18 cellular contexts compared by ENCODE assay signal in the genomic region with DNA sequence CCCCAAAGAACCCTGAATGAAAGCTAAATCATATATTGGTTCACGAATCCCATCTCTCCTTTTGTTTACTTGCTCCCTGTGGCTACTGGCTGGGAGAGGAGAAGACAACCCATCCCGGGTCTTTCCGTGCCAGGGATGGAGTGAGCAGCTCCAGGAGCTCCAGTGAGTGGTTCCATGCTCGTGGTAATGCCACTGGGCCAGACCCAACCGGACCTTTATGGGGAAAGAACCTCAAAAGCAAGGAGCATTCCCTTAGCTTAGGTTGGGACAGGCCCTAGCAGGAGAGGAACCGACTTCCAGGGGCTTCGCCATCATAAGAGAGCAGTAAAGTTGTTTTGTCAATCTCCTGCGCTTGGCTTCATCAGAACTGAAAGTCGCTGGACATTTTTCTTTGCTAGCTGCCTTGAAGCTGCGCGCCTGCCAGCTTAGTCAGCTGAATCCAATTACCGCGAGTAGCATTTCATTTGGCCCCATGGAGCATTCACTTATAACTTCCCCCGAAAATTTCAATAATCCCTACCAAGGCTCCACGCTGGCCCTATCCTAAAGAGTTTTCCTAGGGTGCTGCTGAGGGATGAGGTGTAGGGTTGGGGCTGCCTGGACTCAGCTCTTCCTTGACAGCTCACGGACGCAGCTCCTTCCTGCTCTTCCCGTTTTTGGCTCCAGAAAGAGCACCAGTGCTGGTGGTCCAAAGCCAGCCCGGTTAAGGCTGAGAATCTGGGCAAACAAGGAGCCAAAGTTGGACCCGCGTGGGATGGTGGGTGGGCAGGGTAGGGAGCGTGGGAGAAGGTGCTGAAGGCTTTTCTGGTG. TPM values are rescaled to one million over a fixed set of nuclear protein-coding genes. Genes with fewer than 3 reads are reported as not detected.
A peak's percentile ranks its signal among the peaks of the same experiment; 100 is the strongest.
DNase-seq lines count a peak whose midpoint lies in the region; ATAC-seq, FAIRE-seq and TF ChIP-seq lines count a peak whose summit lies in the region.
"Had no signal": no experiment of that assay in that cellular context is flagged by ENCODE, and none has a peak within 500 bp of the region (broad histone marks: within the 10 kb centered on the region; RNA-seq: fewer than 3 reads in every experiment).

No MANE protein-coding gene starts in this region.

- no peak for TF ChIP-seq EP300 in H1 (IDR thresholded peaks at IDR 0.05; ENCODE audit: borderline replicate concordance in 1 of 2, low read depth in 2 of 2, low read length in 2 of 2)

- H2BK12ac ChIP-seq in H1 (ENCODE audit: low read depth, low read length): peak overlapping the region; percentile 14
- H2BK12ac ChIP-seq in mesenchymal stem cell (ENCODE audit: low read length in 2 of 2): no peak overlapping the region

- peaks cover 0 to 90% of the 10 kb centered on the region in 2 donors for H3K27me3 ChIP-seq in breast epithelium
- H3K27me3 ChIP-seq in H1 (replicated peaks in 1 of 4; ENCODE audit: control insufficient read depth in 3 of 4, extremely low read depth in 1 of 4, insufficient read depth in 3 of 4, low read length in 3 of 4): peaks cover 98 to 100% (median 100%) of the 10 kb centered on the region in 4 experiments
- H3K27me3 ChIP-seq in mesenchymal stem cell (ENCODE audit: control insufficient read depth in 1 of 2, insufficient read depth in 1 of 2, low read length in 2 of 2): peaks cover 0 to 98% of the 10 kb centered on the region in 2 experiments

- CTCF ChIA-PET in MCF 10A (lab: Yijun Ruan, JAX) (interaction anchor here (0.6 to 2.6 kb wide), 6 partner anchors 21 to 650 kb away, joined by 3 to 10 read pairs (median 4); no protein-coding TSS in a partner anchor), H1 (lab: Charles Lee; ENCODE audit: partially characterized antibody) (interaction anchor here (0.7 to 3.6 kb wide), 23 partner anchors 7 to 986 kb away, joined by 3 to 26 read pairs (median 4); a partner anchor contains a TSS)

- no peak overlapping the region for H2BK20ac ChIP-seq in H1 (ENCODE audit: low read length)

- H3K79me2 ChIP-seq in H1 (ENCODE audit: control insufficient read depth in 1 of 2, insufficient read depth in 2 of 2, low read length in 2 of 2): no peaks in the 10 kb centered on the region

- H2AK5ac ChIP-seq in H1 (ENCODE audit: low read depth, low read length): peak overlapping the region; percentile 76; the same call in 1 of the 2 replicates
- no peak overlapping the region for H2AK5ac ChIP-seq in mesenchymal stem cell (ENCODE audit: low read length, severe bottlenecking)

- H3K4me1 Mint-ChIP-seq in MCF 10A (ENCODE audit: insufficient read depth, unreplicated experiment) (no peaks in the 10 kb centered on the region), type B pancreatic cell (ENCODE audit: unreplicated experiment) (peaks cover 51% of the 10 kb centered on the region)

- H4K91ac ChIP-seq in H1 (replicated peaks; ENCODE audit: insufficient read length, low read length): no peak overlapping the region
- no peak overlapping the region for H4K91ac ChIP-seq in mesenchymal stem cell (ENCODE audit: low read length)

- H4K8ac ChIP-seq in H1 (ENCODE audit: extremely low read depth, insufficient read depth, low read length): no peak overlapping the region
- H4K8ac ChIP-seq in mesenchymal stem cell (ENCODE audit: low read length): no peak overlapping the region

- H2BK120ac ChIP-seq in H1 (replicated peaks; ENCODE audit: low read depth, low read length) (no peak overlapping the region), mesenchymal stem cell (ENCODE audit: low read depth, low read length) (no peak overlapping the region)

- H3K36me3 Mint-ChIP-seq in MCF 10A (ENCODE audit: insufficient read depth, unreplicated experiment) (no peaks in the 10 kb centered on the region), type B pancreatic cell (peaks cover 5% of the 10 kb centered on the region)

- H4K20me1 ChIP-seq in H1 (replicated peaks in 1 of 2; ENCODE audit: control insufficient read depth in 1 of 2, insufficient read depth in 2 of 2, low read length in 2 of 2): peaks cover 39 to 43% of the 10 kb centered on the region in 2 experiments

- H2BK5ac ChIP-seq in H1 (ENCODE audit: low read depth, low read length) (no peak overlapping the region), mesenchymal stem cell (ENCODE audit: low read depth, low read length, poor library complexity, severe bottlenecking) (no peak overlapping the region)

- POLR2A ChIA-PET in MCF 10A (lab: Yijun Ruan, JAX): interaction anchor here (0.8 kb wide), 1 partner anchor 1052 kb away, joined by 4 read pairs; no protein-coding TSS in a partner anchor
- POLR2A ChIA-PET in H1 (lab: Charles Lee; ENCODE audit: partially characterized antibody): interaction anchor here (1.3 kb wide), 1 partner anchor 22 kb away, joined by 4 read pairs; no protein-coding TSS in a partner anchor

- WGBS in H1 (ENCODE audit: extremely low coverage in 1 of 2, insufficient coverage in 1 of 2, insufficient read length in 1 of 2, insufficient replicate concordance in 2 of 2, low coverage in 1 of 2, low lambda C conversion rate in 2 of 2, missing lambda C conversion rate in 1 of 2), 2 experiments: 15% methylated on average over 22 of the region's 22 CpGs; no CpG with 5 or more reads in 1 of the 2 experiments
- 8% methylated on average over 17 of the region's 22 CpGs for WGBS in mesenchymal stem cell

- H3K27ac ChIP-seq in breast epithelium: peak overlapping the region in 1 of 2 donors; percentile 1
- no peak overlapping the region for H3K27ac ChIP-seq in H1 (ENCODE audit: low read depth, low read length)
- H3K27ac ChIP-seq in mesenchymal stem cell (ENCODE audit: low read length, poor library complexity, severe bottlenecking): no peak overlapping the region
- H3K27ac ChIP-seq: lower lobe of right lung had no signal

- no peak overlapping the region for H4K5ac ChIP-seq in H1 (ENCODE audit: insufficient read length, low read depth, low read length)

- H3K4me3 Mint-ChIP-seq in MCF 10A (ENCODE audit: unreplicated experiment) (no peak overlapping the region), type B pancreatic cell (peak overlapping the region; percentile 88)

- H3K18ac ChIP-seq in H1 (ENCODE audit: extremely low read depth, low read length) (no peak overlapping the region), mesenchymal stem cell (ENCODE audit: low read depth in 1 of 2, low read length in 2 of 2) (no peak overlapping the region)

- ATAC-seq in HG03025 (IDR thresholded peaks at IDR 0.05; ENCODE audit: low FRiP score, unreplicated experiment) (no peak), HG02852 (IDR thresholded peaks at IDR 0.05; ENCODE audit: unreplicated experiment) (no peak)
- ATAC-seq: lower lobe of right lung had no signal

- H3K27ac Mint-ChIP-seq in MCF 10A (ENCODE audit: low read depth, unreplicated experiment): no peak overlapping the region
- H3K27ac Mint-ChIP-seq in type B pancreatic cell: peak overlapping the region; percentile 64

- H3K23ac ChIP-seq in H1 (ENCODE audit: insufficient read length): no peak overlapping the region
- no peak overlapping the region for H3K23ac ChIP-seq in mesenchymal stem cell (ENCODE audit: low read length in 2 of 2)

- H3K23me2 ChIP-seq in H1 (ENCODE audit: low read depth, low read length): 0 out of 2 replicates have a peak, but pooled peaks cover 2% of the 10 kb centered on the region

- no peak for TF ChIP-seq RAD21 in H1 (IDR thresholded peaks at IDR 0.05 in 1 of 2, conservative IDR thresholded peaks at IDR 0.05 in 1 of 2; ENCODE audit: low read depth in 2 of 2, low read length in 2 of 2)

- H3K56ac ChIP-seq in H1 (replicated peaks; ENCODE audit: insufficient read length, low read depth, low read length): no peak overlapping the region

- no peak overlapping the region for H3K4me2 ChIP-seq in H1 (ENCODE audit: insufficient read depth in 1 of 2, low read depth in 2 of 2, low read length in 2 of 2)
- H3K4me2 ChIP-seq in mesenchymal stem cell (ENCODE audit: low read length, poor library complexity, severe bottlenecking): no peak overlapping the region

- TF ChIP-seq CTCF in breast epithelium (IDR thresholded peaks at IDR 0.05): no peak
- no peak for TF ChIP-seq CTCF in MCF 10A (IDR thresholded peaks at IDR 0.05; ENCODE audit: unreplicated experiment)
- no peak for TF ChIP-seq CTCF in H1 (IDR thresholded peaks at IDR 0.05; ENCODE audit: control extremely low read depth in 1 of 3, insufficient read depth in 1 of 3, low read depth in 1 of 3, low read length in 3 of 3)
- TF ChIP-seq CTCF in type B pancreatic cell (conservative IDR thresholded peaks at IDR 0.05): no peak

- peak overlapping the region in 2 of 3 donors; percentile 18 to 40 for H3K4me3 ChIP-seq in breast epithelium
- H3K4me3 ChIP-seq in H1 (ENCODE audit: extremely low read depth in 1 of 4, insufficient read depth in 2 of 4, low read depth in 3 of 4, low read length in 4 of 4): no peak overlapping the region
- H3K4me3 ChIP-seq in mesenchymal stem cell (ENCODE audit: insufficient read depth in 1 of 2, low read depth in 1 of 2, low read length in 2 of 2): peak overlapping the region in 1 of 2 experiments; percentile 69
- H3K4me3 ChIP-seq: lower lobe of right lung had no signal

- H3K9me3 ChIP-seq in breast epithelium: no peaks in the 10 kb centered on the region
- H3K9me3 ChIP-seq in H1 (ENCODE audit: insufficient read depth in 2 of 2, low read depth in 1 of 2, low read length in 1 of 2): no peaks in the 10 kb centered on the region
- H3K9me3 ChIP-seq in mesenchymal stem cell (ENCODE audit: control insufficient read depth, low read length): no peaks in the 10 kb centered on the region
- H3K9me3 ChIP-seq: lower lobe of right lung had no signal

- H3K36me3 ChIP-seq in breast epithelium (no peaks in the 10 kb centered on the region), H1 (ENCODE audit: control insufficient read depth in 2 of 4, insufficient read depth in 4 of 4, low read length in 3 of 4) (peaks cover 0 to 5% (median 0%) of the 10 kb centered on the region in 4 experiments; a peak in 1 of 8 replicates), mesenchymal stem cell (ENCODE audit: control insufficient read depth in 1 of 2, insufficient read depth in 2 of 2, low read depth in 1 of 2, low read length in 2 of 2) (no peaks in the 10 kb centered on the region)
- H3K36me3 ChIP-seq: lower lobe of right lung had no signal

- H3K79me1 ChIP-seq in H1 (ENCODE audit: low read depth, low read length) (no peaks in the 10 kb centered on the region), mesenchymal stem cell (replicated peaks; ENCODE audit: low read length, poor library complexity, severe bottlenecking) (no peaks in the 10 kb centered on the region)

- H3K4ac ChIP-seq in H1 (replicated peaks; ENCODE audit: insufficient read length, low read depth, low read length): no peak overlapping the region
- no peak overlapping the region for H3K4ac ChIP-seq in mesenchymal stem cell (ENCODE audit: low read depth in 1 of 2, low read length in 2 of 2)

- no peak overlapping the region for H3K14ac ChIP-seq in H1 (ENCODE audit: insufficient read length)
- H3K14ac ChIP-seq in mesenchymal stem cell (ENCODE audit: low read length in 2 of 2): no peak overlapping the region

- no peak for TF ChIP-seq POLR2A in breast epithelium (IDR thresholded peaks at IDR 0.05)
- no peak for TF ChIP-seq POLR2A in H1 (IDR thresholded peaks at IDR 0.05; ENCODE audit: control extremely low read depth in 1 of 2, low read depth in 2 of 2, low read length in 2 of 2)

- no peak for FAIRE-seq in H1 (lab: Jason Lieb, UNC)

- H3K9ac ChIP-seq in H1 (replicated peaks in 1 of 4; ENCODE audit: extremely low read depth in 1 of 4, low read depth in 3 of 4, low read length in 3 of 4) (no peak overlapping the region), mesenchymal stem cell (ENCODE audit: low read length) (peak overlapping the region; percentile 78)

- DNase-seq in breast epithelium (ENCODE audit: low spot score in 2 of 2) (no peak), MCF 10A (ENCODE audit: unreplicated experiment) (no peak), H1 (ENCODE audit: low read depth in 1 of 2, low spot score in 2 of 2) (no peak), mesenchymal stem cell (no peak), type B pancreatic cell (ENCODE audit: extremely low spot score, unreplicated experiment) (no peak), SIG-M5 treated with dmso at 0.1 percent for 504 hours (lab: John Stamatoyannopoulos, UW; ENCODE audit: unreplicated experiment) (no peak)
- DNase-seq: ACHN; activated T-cell treated with anti-CD3 and anti-CD28 coated beads, Interleukin-2, amount 50 U/mL, for 48 hours; effector CD8-positive, alpha-beta T cell; hippocampal formation; KBM-7; lower lobe of right lung; NCI-H1694 treated with DMSO at 0.1 percent for 48 hours; NCI-H524 treated with DMSO at 0.1 percent for 48 hours; T-helper 9 cell; trophoblast cell had no signal

- H3K4me1 ChIP-seq in breast epithelium (no peaks in the 10 kb centered on the region), H1 (replicated peaks in 1 of 4; ENCODE audit: control insufficient read depth in 3 of 4, insufficient read depth in 4 of 4, low read length in 3 of 4) (peaks cover 0 to 12% (median 6%) of the 10 kb centered on the region in 4 experiments; a peak in 5 of 7 replicates), mesenchymal stem cell (ENCODE audit: control insufficient read depth, insufficient read depth, low read depth, low read length) (peaks cover 33% of the 10 kb centered on the region)

- no peak overlapping the region for H2AFZ ChIP-seq in H1 (ENCODE audit: low read length)
- no peak overlapping the region for H2AFZ ChIP-seq in mesenchymal stem cell (ENCODE audit: low read depth, low read length)

- BruUV-seq in MCF 10A (replicated peaks; lab: Mats Ljungman, UMichigan): no TSS peak

- intact Hi-C loops in breast epithelium (cut with DNase I; ENCODE audit: low total_unique reads): loop anchor here (10.0 kb wide), 1 partner anchor 293 kb away; no protein-coding TSS in a partner anchor
- intact Hi-C loops in MCF 10A (cut with micrococcal nuclease): no loop called here

- 0 out of 2 replicates have a peak overlapping the region, but pooled peaks have one; percentile 53 for H2BK15ac ChIP-seq in H1 (ENCODE audit: low read length)
- no peak overlapping the region for H2BK15ac ChIP-seq in mesenchymal stem cell (ENCODE audit: low read depth, poor library complexity, severe bottlenecking)

- H3K9me3 Mint-ChIP-seq in MCF 10A (ENCODE audit: unreplicated experiment): peaks cover 8% of the 10 kb centered on the region
- H3K9me3 Mint-ChIP-seq in type B pancreatic cell: no peaks in the 10 kb centered on the region

- no peaks in the 10 kb centered on the region for H3K27me3 Mint-ChIP-seq in MCF 10A (ENCODE audit: insufficient read depth, unreplicated experiment)
- H3K27me3 Mint-ChIP-seq in type B pancreatic cell: peaks cover 95% of the 10 kb centered on the region

RNA-seq across cellular contexts. Expression of a gene that starts 4.9 kb away (rescaled TPM):
- 10 to 100 TPM in 1 of 3 donors, 1 to 10 TPM in 2; 4.2 to 14.4 (median 4.8) TPM for total RNA-seq in breast epithelium
- total RNA-seq in MCF 10A (2022): not detected in 2 replicates
- total RNA-seq in H1 (2021; fragmentation: NEBNext Ultra II Directional; extraction: Animal tissue kit (Norgen Biotek cat#: 25700)): not detected in 2 replicates
- polyA plus RNA-seq in H1 (2011; rRNA removed): not detected in 2 replicates
- polyA plus RNA-seq in H1 (2011; cell fraction: cytosol; rRNA removed): not detected
- not detected for polyA plus RNA-seq in H1 (2011; cell fraction: nucleus; rRNA removed)
- not detected in 4 replicates for polyA plus RNA-seq in H1 (2012, experiment 1 of 2)
- polyA plus RNA-seq in H1 (2012, experiment 2 of 2): not detected
- polyA plus RNA-seq in H1 (2013, experiment 1 of 2): not detected
- not detected for polyA plus RNA-seq in H1 (2013, experiment 2 of 2)
- polyA minus RNA-seq in H1 (2011; rRNA and poly(A)+ RNA removed): not detected in 2 replicates
- polyA minus RNA-seq in H1 (2011; cell fraction: cytosol; rRNA and poly(A)+ RNA removed): not detected
- not detected for polyA minus RNA-seq in H1 (2011; cell fraction: nucleus; rRNA and poly(A)+ RNA removed)
- polyA plus RNA-seq in mesenchymal stem cell (2013, experiment 1 of 2): not detected
- polyA plus RNA-seq in mesenchymal stem cell (2013, experiment 2 of 2): not detected
- 25.4 TPM in 1 of 2 replicates, not detected in the other for total RNA-seq in type B pancreatic cell (ENCODE audit: low replicate concordance)

RNA-seq across cellular contexts. Expression of a gene that starts 10.7 kb away (rescaled TPM):
- total RNA-seq in breast epithelium (1 to 10 TPM; 1.9 to 5.8 (median 5.6) TPM), MCF 10A (2022) (not detected in 2 replicates), type B pancreatic cell (ENCODE audit: low replicate concordance) (37.0 TPM in 1 of 2 replicates, not detected in the other)
- total RNA-seq in H1 (2021; fragmentation: NEBNext Ultra II Directional; extraction: Animal tissue kit (Norgen Biotek cat#: 25700)): not detected in 2 replicates
- not detected in 2 replicates for polyA plus RNA-seq in H1 (2011; rRNA removed)
- polyA plus RNA-seq in H1 (2011; cell fraction: cytosol; rRNA removed): not detected
- polyA plus RNA-seq in H1 (2011; cell fraction: nucleus; rRNA removed): not detected
- polyA plus RNA-seq in H1 (2012, experiment 1 of 2): not detected in 4 replicates
- polyA plus RNA-seq in H1 (2012, experiment 2 of 2): not detected
- polyA plus RNA-seq in H1 (2013, experiment 1 of 2): not detected
- polyA plus RNA-seq in H1 (2013, experiment 2 of 2): not detected
- not detected in 2 replicates for polyA minus RNA-seq in H1 (2011; rRNA and poly(A)+ RNA removed)
- not detected for polyA minus RNA-seq in H1 (2011; cell fraction: cytosol; rRNA and poly(A)+ RNA removed)
- not detected for polyA minus RNA-seq in H1 (2011; cell fraction: nucleus; rRNA and poly(A)+ RNA removed)
- polyA plus RNA-seq in mesenchymal stem cell (2013, experiment 1 of 2): 0.07 TPM
- not detected for polyA plus RNA-seq in mesenchymal stem cell (2013, experiment 2 of 2)

RNA-seq across cellular contexts. Expression of a gene that starts 26.4 kb away (rescaled TPM):
- 1 to 10 TPM in 1 of 3 donors, under 1 TPM in 2; 0.15 to 1.3 (median 0.64) TPM for total RNA-seq in breast epithelium
- total RNA-seq in MCF 10A (2022): not detected in 2 replicates
- total RNA-seq in H1 (2021; fragmentation: NEBNext Ultra II Directional; extraction: Animal tissue kit (Norgen Biotek cat#: 25700)): not detected in 2 replicates
- 0.03 TPM in 1 of 2 replicates, not detected in the other for polyA plus RNA-seq in H1 (2011; rRNA removed)
- not detected for polyA plus RNA-seq in H1 (2011; cell fraction: cytosol; rRNA removed)
- polyA plus RNA-seq in H1 (2011; cell fraction: nucleus; rRNA removed): not detected
- not detected in 4 replicates for polyA plus RNA-seq in H1 (2012, experiment 1 of 2)
- 0.13 TPM for polyA plus RNA-seq in H1 (2012, experiment 2 of 2)
- polyA plus RNA-seq in H1 (2013, experiment 1 of 2): not detected
- 0.02 TPM for polyA plus RNA-seq in H1 (2013, experiment 2 of 2)
- not detected in 2 replicates for polyA minus RNA-seq in H1 (2011; rRNA and poly(A)+ RNA removed)
- polyA minus RNA-seq in H1 (2011; cell fraction: cytosol; rRNA and poly(A)+ RNA removed): not detected
- 0.30 TPM for polyA minus RNA-seq in H1 (2011; cell fraction: nucleus; rRNA and poly(A)+ RNA removed)
- polyA plus RNA-seq in mesenchymal stem cell (2013, experiment 1 of 2): not detected
- polyA plus RNA-seq in mesenchymal stem cell (2013, experiment 2 of 2): not detected
- total RNA-seq in type B pancreatic cell (ENCODE audit: low replicate concordance): 7.7 TPM in 1 of 2 replicates, not detected in the other

RNA-seq across cellular contexts. Expression of a gene that starts 32.5 kb away (rescaled TPM):
- total RNA-seq in breast epithelium: 10 to 100 TPM; 10.5 to 36.1 (median 13.8) TPM
- total RNA-seq in MCF 10A (2022): not detected in 2 replicates
- total RNA-seq in H1 (2021; fragmentation: NEBNext Ultra II Directional; extraction: Animal tissue kit (Norgen Biotek cat#: 25700)): not detected in 2 replicates
- polyA plus RNA-seq in H1 (2011; rRNA removed): not detected in 2 replicates
- not detected for polyA plus RNA-seq in H1 (2011; cell fraction: cytosol; rRNA removed)
- polyA plus RNA-seq in H1 (2011; cell fraction: nucleus; rRNA removed): not detected
- not detected in 4 replicates for polyA plus RNA-seq in H1 (2012, experiment 1 of 2)
- not detected for polyA plus RNA-seq in H1 (2012, experiment 2 of 2)
- polyA plus RNA-seq in H1 (2013, experiment 1 of 2): not detected
- polyA plus RNA-seq in H1 (2013, experiment 2 of 2): not detected
- not detected in 2 replicates for polyA minus RNA-seq in H1 (2011; rRNA and poly(A)+ RNA removed)
- not detected for polyA minus RNA-seq in H1 (2011; cell fraction: cytosol; rRNA and poly(A)+ RNA removed)
- polyA minus RNA-seq in H1 (2011; cell fraction: nucleus; rRNA and poly(A)+ RNA removed): not detected
- 0.11 TPM for polyA plus RNA-seq in mesenchymal stem cell (2013, experiment 1 of 2)
- polyA plus RNA-seq in mesenchymal stem cell (2013, experiment 2 of 2): 0.19 TPM
- 2.8 TPM in 1 of 2 replicates, not detected in the other for total RNA-seq in type B pancreatic cell (ENCODE audit: low replicate concordance)

RNA-seq across cellular contexts. Expression of a gene that starts 39.5 kb away (rescaled TPM):
- total RNA-seq in breast epithelium (10 to 100 TPM in 1 of 3 donors, 1 to 10 TPM in 2; 2.4 to 17.0 (median 2.8) TPM), MCF 10A (2022) (not detected in 2 replicates), type B pancreatic cell (ENCODE audit: low replicate concordance) (0.19 and 1.5 TPM in 2 replicates)
- total RNA-seq in H1 (2021; fragmentation: NEBNext Ultra II Directional; extraction: Animal tissue kit (Norgen Biotek cat#: 25700)): not detected in 2 replicates
- polyA plus RNA-seq in H1 (2011; rRNA removed): not detected in 2 replicates
- not detected for polyA plus RNA-seq in H1 (2011; cell fraction: cytosol; rRNA removed)
- polyA plus RNA-seq in H1 (2011; cell fraction: nucleus; rRNA removed): not detected
- not detected in 4 replicates for polyA plus RNA-seq in H1 (2012, experiment 1 of 2)
- not detected for polyA plus RNA-seq in H1 (2012, experiment 2 of 2)
- not detected for polyA plus RNA-seq in H1 (2013, experiment 1 of 2)
- not detected for polyA plus RNA-seq in H1 (2013, experiment 2 of 2)
- polyA minus RNA-seq in H1 (2011; rRNA and poly(A)+ RNA removed): not detected in 2 replicates
- not detected for polyA minus RNA-seq in H1 (2011; cell fraction: cytosol; rRNA and poly(A)+ RNA removed)
- not detected for polyA minus RNA-seq in H1 (2011; cell fraction: nucleus; rRNA and poly(A)+ RNA removed)
- polyA plus RNA-seq in mesenchymal stem cell (2013, experiment 1 of 2): not detected
- polyA plus RNA-seq in mesenchymal stem cell (2013, experiment 2 of 2): not detected

Comparison
In these comparisons a context has a peak if more than half of its experiments do, and no peak if none do; other contexts are left out.
1. H3K4me3 ChIP-seq: peak in breast epithelium (2 of 3); none in H1 (0 of 4).